In genomic region chr12:119877639-119877948, GRCh38 we compare ENCODE assay signal across 8 cellular contexts. TPM values are rescaled to one million over a fixed set of nuclear protein-coding genes. Genes with fewer than 3 reads are reported as not detected.
DNase-seq lines count a peak whose midpoint lies in the region; ATAC-seq and TF ChIP-seq lines count a peak whose summit lies in the region.

No MANE protein-coding gene starts in this region.

- TF ChIP-seq POLR2A in stomach (IDR thresholded peaks at IDR 0.05) = no peak

- peak overlapping the region; percentile 5 for H2AFZ ChIP-seq in hepatocyte

- H4K20me1 ChIP-seq in hepatocyte (ENCODE audit: insufficient read depth, poor library complexity, severe bottlenecking) = no peaks in the 10 kb centered on the region

- H3K27ac Mint-ChIP-seq in activated CD4-positive, alpha-beta T cell treated with anti-CD3 and anti-CD28 coated beads, Interleukin-2, amount 10 ng/mL, durations not matched to agents 24 days and 14 days = peak overlapping the region; percentile 56

- TF ChIP-seq EP300 in stomach (IDR thresholded peaks at IDR 0.05) = no peak

- H3K27me3 Mint-ChIP-seq in activated CD4-positive, alpha-beta T cell treated with anti-CD3 and anti-CD28 coated beads, Interleukin-2, amount 10 ng/mL, durations not matched to agents 24 days and 14 days = peaks cover 14% of the 10 kb centered on the region

- H3K9me3 Mint-ChIP-seq in activated CD4-positive, alpha-beta T cell treated with anti-CD3 and anti-CD28 coated beads, Interleukin-2, amount 10 ng/mL, durations not matched to agents 24 days and 14 days = no peaks in the 10 kb centered on the region

- DNase-seq in activated CD4-positive, alpha-beta T cell treated with anti-CD3 and anti-CD28 coated beads, Interleukin-2, amount 10 ng/mL, durations not matched to agents 24 days and 14 days = no peak
- DNase-seq in activated CD4-positive, alpha-beta T cell treated with anti-CD3 and anti-CD28 coated beads for 48 hours = no peak
- DNase-seq in SJCRH30 (no peak), hepatocyte (ENCODE audit: low spot score) (no peak), stomach (no peak), NOMO-1 treated with DMSO at 0.1 percent for 48 hours (lab: John Stamatoyannopoulos, UW; ENCODE audit: unreplicated experiment) (no peak), mucosa of descending colon (no peak), COLO829 (ENCODE audit: low spot score) (no peak)

- H3K4me3 ChIP-seq in SJCRH30 (peak overlapping the region; percentile 85), hepatocyte (no peak overlapping the region), stomach (peak overlapping the region; percentile 68 to 87 (median 80)), mucosa of descending colon (no peak overlapping the region)

- H3K27me3 ChIP-seq in SJCRH30 (no peaks in the 10 kb centered on the region), hepatocyte (peaks cover 6% of the 10 kb centered on the region), stomach (no peaks in the 10 kb centered on the region)

- H3K4me2 ChIP-seq in hepatocyte = peak overlapping the region; percentile 91

- peak overlapping the region; percentile 84 for H3K27ac ChIP-seq in SJCRH30
- no peak overlapping the region for H3K27ac ChIP-seq in hepatocyte
- peak overlapping the region in 1 of 5 donors; percentile 59 for H3K27ac ChIP-seq in stomach

- H3K4me3 Mint-ChIP-seq in activated CD4-positive, alpha-beta T cell treated with anti-CD3 and anti-CD28 coated beads, Interleukin-2, amount 10 ng/mL, durations not matched to agents 24 days and 14 days = peak overlapping the region; percentile 87

- TF ChIP-seq CTCF in hepatocyte (IDR thresholded peaks at IDR 0.05; ENCODE audit: poor library complexity) = no peak
- TF ChIP-seq CTCF in stomach (IDR thresholded peaks at IDR 0.05) = no peak
- no peak for TF ChIP-seq CTCF in mucosa of descending colon (IDR thresholded peaks at IDR 0.05)

- WGBS in hepatocyte (ENCODE audit: low lambda C conversion rate, missing lambda C conversion rate) = 44% methylated on average over 4 of the region's 4 CpGs
- 20 to 35% (median 33%) methylated on average over 4 of the region's 4 CpGs for WGBS in stomach, 5 donors

- H3K9me3 ChIP-seq in SJCRH30 (replicated peaks) (no peaks in the 10 kb centered on the region), hepatocyte (ENCODE audit: low read depth) (no peaks in the 10 kb centered on the region), stomach (no peaks in the 10 kb centered on the region), mucosa of descending colon (no peaks in the 10 kb centered on the region)

- no peaks in the 10 kb centered on the region for H3K9me2 ChIP-seq in hepatocyte (replicated peaks; ENCODE audit: insufficient read depth)

- H3K4me1 ChIP-seq in SJCRH30 (no peaks in the 10 kb centered on the region), hepatocyte (ENCODE audit: insufficient read depth) (no peaks in the 10 kb centered on the region), stomach (peaks cover 0 to 18% (median 12%) of the 10 kb centered on the region in 4 donors), mucosa of descending colon (ENCODE audit: low read depth) (peaks cover 2% of the 10 kb centered on the region)

- intact Hi-C loops in activated CD4-positive, alpha-beta T cell treated with anti-CD3 and anti-CD28 coated beads, Interleukin-2, amount 10 ng/mL, durations not matched to agents 24 days and 14 days (cut with micrococcal nuclease) = loop anchor here (1.0 to 5.0 kb wide), 2 partner anchors 210 kb away; partner anchors contain the start of gene PRKAB1
- intact Hi-C loops in stomach (cut with DNase I; ENCODE audit: low total_unique reads) = no loop called here
- intact Hi-C loops in mucosa of descending colon (cut with DNase I, micrococcal nuclease) = no loop called here

- no peak for ATAC-seq in mucosa of descending colon

- H3K36me3 Mint-ChIP-seq in activated CD4-positive, alpha-beta T cell treated with anti-CD3 and anti-CD28 coated beads, Interleukin-2, amount 10 ng/mL, durations not matched to agents 24 days and 14 days (ENCODE audit: low read depth) = peaks cover 11% of the 10 kb centered on the region

- H3K79me2 ChIP-seq in hepatocyte = no peaks in the 10 kb centered on the region

- H3K4me1 Mint-ChIP-seq in activated CD4-positive, alpha-beta T cell treated with anti-CD3 and anti-CD28 coated beads, Interleukin-2, amount 10 ng/mL, durations not matched to agents 24 days and 14 days = peaks cover 18% of the 10 kb centered on the region

- H3K36me3 ChIP-seq in SJCRH30 = peaks cover 6% of the 10 kb centered on the region
- H3K36me3 ChIP-seq in hepatocyte (replicated peaks; ENCODE audit: insufficient read depth, low read depth) = no peaks in the 10 kb centered on the region
- no peaks in the 10 kb centered on the region for H3K36me3 ChIP-seq in stomach
- H3K36me3 ChIP-seq in mucosa of descending colon (ENCODE audit: low read depth) = no peaks in the 10 kb centered on the region

RNA-seq across cellular contexts. Expression of gene CIT, which starts 0.5 kb away (rescaled TPM):
- 44.5 and 51.5 TPM in 2 replicates for total RNA-seq in activated CD4-positive, alpha-beta T cell treated with anti-CD3 and anti-CD28 coated beads, Interleukin-2, amount 10 ng/mL, durations not matched to agents 24 days and 14 days
- 37.1 and 43.7 TPM in 2 replicates for total RNA-seq in SJCRH30 (2014; rRNA removed; shearing (Covaris generic))
- total RNA-seq in hepatocyte (3.9 and 4.4 TPM in 2 replicates), stomach (100 to 1,000 TPM in 1 of 5 donors, 10 to 100 TPM in 4; 18.7 to 164 (median 28.7) TPM), mucosa of descending colon (10 to 100 TPM in 2 of 3 donors, 1 to 10 TPM in 1; 7.5 to 20.5 (median 11.2) TPM)
- polyA plus RNA-seq in hepatocyte (3.6 and 3.7 TPM in 2 replicates), stomach (1 to 10 TPM; 2.8 to 5.3 (median 3.7) TPM)

Comparison
In these comparisons a context has a peak if more than half of its experiments do, and no peak if none do; other contexts are left out.
1. H3K4me3 ChIP-seq: peak in SJCRH30 (single experiment) and stomach (4 of 4); none in hepatocyte (single experiment) and mucosa of descending colon (single experiment).